10 cellular contexts compared by ENCODE assay signal in the genomic region with DNA sequence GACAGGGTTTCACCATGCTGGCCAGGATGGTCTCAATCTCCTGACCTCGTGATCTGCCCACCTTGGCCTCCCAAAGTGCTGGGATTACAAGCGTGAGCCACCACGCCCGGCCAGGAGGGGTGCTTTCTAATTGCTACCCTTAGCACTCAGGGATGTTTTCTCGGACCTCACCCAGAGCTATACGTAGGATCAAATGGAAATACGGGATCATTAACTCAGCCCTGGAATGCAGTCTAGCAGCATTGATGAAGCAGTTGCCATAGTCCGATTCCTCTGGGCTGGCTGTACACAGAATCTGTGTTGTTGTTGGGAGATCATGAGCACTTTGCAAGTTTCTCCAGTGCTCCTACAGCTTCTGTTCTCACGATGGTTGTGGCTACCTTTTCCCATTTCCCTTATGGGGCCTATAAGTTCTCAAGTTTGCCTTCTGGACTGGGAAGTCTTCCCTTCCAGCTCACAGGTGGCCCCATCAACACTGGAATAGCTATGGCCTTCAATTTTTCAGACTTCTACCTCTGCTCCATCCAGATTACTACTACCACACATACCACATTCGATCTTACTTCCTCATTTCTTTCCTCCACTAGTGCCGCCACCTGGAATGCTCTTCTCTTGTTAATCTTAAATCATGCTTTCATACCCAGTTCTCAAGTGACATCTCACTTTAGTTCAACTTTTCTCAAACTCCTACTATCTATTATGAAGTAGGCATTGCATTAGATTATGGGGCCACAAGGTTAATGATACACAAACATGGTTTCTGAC. TPM values are rescaled to one million over a fixed set of nuclear protein-coding genes. Genes with fewer than 3 reads are reported as not detected.
DNase-seq lines count a peak whose midpoint lies in the region; ATAC-seq and TF ChIP-seq lines count a peak whose summit lies in the region.
"Had no signal": no experiment of that assay in that cellular context is flagged by ENCODE, and none has a peak within 500 bp of the region (broad histone marks: within the 10 kb centered on the region; RNA-seq: fewer than 3 reads in every experiment).

No MANE protein-coding gene starts in this region.

- 94 to 97% (median 95%) methylated on average over 11 of the region's 11 CpGs for WGBS in ovary, 3 donors
- 88 to 91% methylated on average over 11 of the region's 11 CpGs for WGBS in thyroid gland, 2 donors

- H3K4me3 ChIP-seq in MM.1S (ENCODE audit: low read length) (no peak overlapping the region), ovary (no peak overlapping the region), thyroid gland (replicated peaks in 1 of 3) (no peak overlapping the region)
- H3K4me3 ChIP-seq: dorsolateral prefrontal cortex, pancreas had no signal

- intact Hi-C loops in ovary (cut with DNase I), result no loop called here
- intact Hi-C loops in thyroid gland (cut with DNase I), result no loop called here

- H3F3A ChIP-seq in MM.1S (ENCODE audit: insufficient read depth, low read length), result 0 out of 2 replicates have a peak, but pooled peaks cover 4% of the 10 kb centered on the region

- H3K4me3 Mint-ChIP-seq in type B pancreatic cell, result peak overlapping the region; percentile 24
- H3K4me3 Mint-ChIP-seq: immature natural killer cell had no signal

- no peak for TF ChIP-seq EP300 in ovary (IDR thresholded peaks at IDR 0.05)

- no peaks in the 10 kb centered on the region for H3K79me2 ChIP-seq in MM.1S (ENCODE audit: low read length)

- ATAC-seq in GM19328 (IDR thresholded peaks at IDR 0.05; ENCODE audit: unreplicated experiment) (peak; percentile 93), HG02870 (IDR thresholded peaks at IDR 0.05; ENCODE audit: unreplicated experiment) (peak; percentile 96)
- ATAC-seq: pancreas had no signal

- no peaks in the 10 kb centered on the region for H3K9me3 Mint-ChIP-seq in type B pancreatic cell
- H3K9me3 Mint-ChIP-seq: immature natural killer cell had no signal

- H3K4me1 ChIP-seq in MM.1S (ENCODE audit: low read length), result peaks cover 10% of the 10 kb centered on the region
- H3K4me1 ChIP-seq in ovary (ENCODE audit: insufficient read depth), result no peaks in the 10 kb centered on the region
- H3K4me1 ChIP-seq in thyroid gland, result no peaks in the 10 kb centered on the region
- H3K4me1 ChIP-seq: pancreas had no signal

- H3K27ac Mint-ChIP-seq in type B pancreatic cell, result peak overlapping the region; percentile 86
- H3K27ac Mint-ChIP-seq: immature natural killer cell had no signal

- H3K27ac ChIP-seq in MM.1S (ENCODE audit: low read length) (no peak overlapping the region), ovary (no peak overlapping the region), thyroid gland (no peak overlapping the region)
- H3K27ac ChIP-seq: dorsolateral prefrontal cortex, pancreas had no signal

- H3K27me3 ChIP-seq in MM.1S (replicated peaks; ENCODE audit: insufficient read depth, low read length) (no peaks in the 10 kb centered on the region), ovary (no peaks in the 10 kb centered on the region), thyroid gland (no peaks in the 10 kb centered on the region)
- H3K27me3 ChIP-seq: dorsolateral prefrontal cortex, pancreas had no signal

- 0 out of 2 replicates have a peak overlapping the region, but pooled peaks have one; percentile 9 for H3K4me2 ChIP-seq in MM.1S (ENCODE audit: low read depth, low read length)

- H3K27me3 Mint-ChIP-seq in type B pancreatic cell, result no peaks in the 10 kb centered on the region

- H3K36me3 Mint-ChIP-seq in type B pancreatic cell, result no peaks in the 10 kb centered on the region
- H3K36me3 Mint-ChIP-seq: immature natural killer cell had no signal

- no peaks in the 10 kb centered on the region for H4K20me1 ChIP-seq in MM.1S (ENCODE audit: insufficient read depth, low read length)

- TF ChIP-seq CTCF in MM.1S (IDR thresholded peaks at IDR 0.05; ENCODE audit: low read length), result no peak
- TF ChIP-seq CTCF in type B pancreatic cell (conservative IDR thresholded peaks at IDR 0.05), result no peak
- no peak for TF ChIP-seq CTCF in ovary (IDR thresholded peaks at IDR 0.05)
- no peak for TF ChIP-seq CTCF in thyroid gland (IDR thresholded peaks at IDR 0.05)

- no peak for TF ChIP-seq POLR2A in ovary (IDR thresholded peaks at IDR 0.05)
- no peak for TF ChIP-seq POLR2A in thyroid gland (IDR thresholded peaks at IDR 0.05)

- H3K9me2 ChIP-seq in MM.1S (replicated peaks; ENCODE audit: insufficient read depth, low read length), result no peaks in the 10 kb centered on the region

- H3K9ac ChIP-seq in MM.1S (ENCODE audit: low read length), result no peak overlapping the region

- DNase-seq in MM.1S (no peak), type B pancreatic cell (ENCODE audit: extremely low spot score, unreplicated experiment) (no peak), ovary (no peak), thyroid gland (no peak), DMS153 (lab: John Stamatoyannopoulos, UW) (no peak)
- DNase-seq: dorsolateral prefrontal cortex, immature natural killer cell, pancreas had no signal

- H3K36me3 ChIP-seq in MM.1S (replicated peaks; ENCODE audit: insufficient read depth, low read length) (no peaks in the 10 kb centered on the region), ovary (no peaks in the 10 kb centered on the region), thyroid gland (no peaks in the 10 kb centered on the region)
- H3K36me3 ChIP-seq: pancreas had no signal

- H3K9me3 ChIP-seq in MM.1S (replicated peaks; ENCODE audit: insufficient read depth, low read length), result no peaks in the 10 kb centered on the region
- no peaks in the 10 kb centered on the region for H3K9me3 ChIP-seq in ovary
- H3K9me3 ChIP-seq in thyroid gland, result no peaks in the 10 kb centered on the region
- H3K9me3 ChIP-seq: pancreas had no signal

- H3K4me1 Mint-ChIP-seq in type B pancreatic cell (ENCODE audit: unreplicated experiment), result no peaks in the 10 kb centered on the region
- H3K4me1 Mint-ChIP-seq: immature natural killer cell had no signal

- H2AFZ ChIP-seq in MM.1S (ENCODE audit: low read length), result no peak overlapping the region

RNA-seq across cellular contexts. Expression of gene PCF11, which starts 16.1 kb away (rescaled TPM):
- 62.1 and 65.1 TPM in 2 replicates for total RNA-seq in type B pancreatic cell (ENCODE audit: low replicate concordance)
- 100 to 1,000 TPM in 1 of 7 donors, 10 to 100 TPM in 6; 54.0 to 107 (median 67.0) TPM for total RNA-seq in ovary
- polyA plus RNA-seq in ovary, result 10 to 100 TPM; 38.0 to 38.1 TPM
- total RNA-seq in thyroid gland, result 100 to 1,000 TPM in 3 of 4 donors, 10 to 100 TPM in 1; 77.2 to 168 (median 112) TPM

RNA-seq across cellular contexts. Expression of gene ANKRD42, which starts 52.6 kb away (rescaled TPM):
- total RNA-seq in type B pancreatic cell (ENCODE audit: low replicate concordance) (12.1 and 12.2 TPM in 2 replicates), ovary (10 to 100 TPM; 12.4 to 21.7 (median 14.0) TPM), thyroid gland (10 to 100 TPM; 25.8 to 31.3 (median 30.1) TPM)
- 10 to 100 TPM in 1 of 2 donors, 1 to 10 TPM in 1; 5.6 to 15.1 TPM for polyA plus RNA-seq in ovary
